1 cellular context compared by ENCODE assay signal in the genomic region with DNA sequence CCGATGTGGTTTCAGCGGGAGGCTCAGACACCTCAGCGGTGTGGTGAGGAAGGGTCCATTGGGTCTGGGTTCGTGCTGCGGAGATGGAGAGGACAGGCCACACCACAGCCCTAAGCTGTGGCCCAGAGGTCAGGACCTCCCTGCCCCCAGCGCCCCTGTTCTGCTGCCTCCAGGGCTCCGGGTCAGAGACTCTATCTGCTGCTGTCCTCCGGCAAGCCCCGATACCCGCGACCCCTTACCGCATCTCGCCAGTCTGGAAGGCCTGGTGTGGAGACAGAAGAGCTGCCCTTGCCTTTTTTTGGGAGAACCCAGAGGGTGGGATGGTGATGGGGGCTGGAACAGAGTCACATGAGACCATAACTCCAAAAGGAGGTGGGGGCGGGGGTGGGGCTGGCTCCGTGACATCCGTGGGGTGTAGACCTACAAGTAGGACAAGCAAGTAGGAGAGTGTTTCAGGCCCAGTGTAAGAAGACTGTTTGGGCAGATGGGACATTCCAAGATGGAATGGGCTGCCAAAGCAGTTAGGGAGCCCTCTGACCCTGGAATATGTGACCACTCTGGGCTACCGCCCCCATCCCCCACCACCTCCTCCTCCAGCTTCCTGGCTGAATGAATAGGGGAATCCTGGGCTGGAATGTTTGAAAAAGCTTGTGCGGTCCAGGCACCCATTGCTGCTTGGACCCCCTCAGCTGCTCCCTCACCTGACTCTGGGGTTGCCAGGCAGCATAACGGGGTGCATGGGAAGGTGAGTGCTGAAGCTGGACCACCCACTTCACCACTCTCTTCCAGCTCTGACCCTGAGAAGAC.
TF ChIP-seq lines count a peak whose summit lies in the region.

No MANE protein-coding gene starts in this region.

TF ChIP-seq in K562, 482 proteins besides CTCF, POLR2A, EP300 and RAD21:
- no peak for TF ChIP-seq ZNF140 (CRISPR knock-in tag; IDR thresholded peaks at IDR 0.05)
- no peak for TF ChIP-seq ESRRA (IDR thresholded peaks at IDR 0.05; ENCODE audit: borderline replicate concordance, low read depth)
- TF ChIP-seq RFX7 (CRISPR knock-in tag; IDR thresholded peaks at IDR 0.05), result no peak
- peak; percentile 31 for TF ChIP-seq POLR2G (IDR thresholded peaks at IDR 0.05; ENCODE audit: low read depth, low read length)
- no peak for TF ChIP-seq CC2D1A (IDR thresholded peaks at IDR 0.05)
TF ChIP-seq in K562: peak in this region for 1.
